Comparison of ENCODE assay signal across 8 cellular contexts in the genomic region with DNA sequence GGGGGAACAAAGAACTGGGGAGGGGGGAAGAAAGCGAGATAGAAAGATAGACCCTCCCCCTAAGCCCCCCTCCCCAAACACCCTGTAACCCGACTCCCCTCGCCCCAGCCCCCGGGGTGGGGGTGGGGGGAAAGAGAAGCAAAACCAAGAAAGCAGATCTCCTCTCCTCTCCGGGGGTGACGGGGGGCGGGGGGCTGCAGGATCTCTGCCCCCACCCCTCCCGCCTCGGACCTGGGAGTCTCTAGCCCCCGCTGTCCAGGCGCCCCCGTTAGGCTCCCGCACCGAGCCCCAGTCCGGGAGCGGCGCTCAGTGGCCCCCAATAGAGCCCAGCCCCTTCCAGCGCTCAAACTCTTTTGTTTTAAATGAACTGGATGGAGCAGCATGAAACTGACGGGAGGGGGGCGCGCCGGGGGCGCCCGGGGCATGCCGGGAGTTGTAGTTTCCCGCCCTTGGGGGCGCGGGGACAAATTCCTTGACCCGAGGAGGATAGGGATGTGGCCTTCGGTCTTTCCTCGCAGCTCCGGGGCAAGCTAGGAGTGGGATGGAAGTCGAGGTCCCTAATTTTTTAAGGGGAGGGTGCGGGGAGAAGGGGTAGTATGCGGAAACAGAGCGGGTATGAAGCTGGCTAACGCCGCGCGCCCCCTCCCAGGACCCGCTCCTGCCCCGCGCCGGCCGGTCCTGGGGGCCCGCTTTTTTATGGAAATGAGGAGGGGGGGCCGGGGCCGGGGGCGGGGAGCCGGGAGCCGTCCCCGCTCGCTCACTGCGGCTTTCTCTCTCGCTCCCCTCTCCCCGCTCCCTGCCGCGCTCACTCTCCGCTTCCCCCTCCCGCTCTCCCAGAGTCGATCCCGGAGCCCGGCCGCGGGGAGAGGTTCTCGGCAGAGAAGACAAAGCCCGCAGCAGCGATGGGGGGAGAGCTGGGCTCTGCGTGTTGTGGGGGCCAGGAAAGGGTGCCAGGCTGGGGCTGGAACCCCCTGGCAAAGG. TPM values are rescaled to one million over a fixed set of nuclear protein-coding genes. Genes with fewer than 3 reads are reported as not detected.
A peak's percentile ranks its signal among the peaks of the same experiment; 100 is the strongest.
DNase-seq lines count a peak whose midpoint lies in the region; ATAC-seq and TF ChIP-seq lines count a peak whose summit lies in the region.

A gene with protein sequence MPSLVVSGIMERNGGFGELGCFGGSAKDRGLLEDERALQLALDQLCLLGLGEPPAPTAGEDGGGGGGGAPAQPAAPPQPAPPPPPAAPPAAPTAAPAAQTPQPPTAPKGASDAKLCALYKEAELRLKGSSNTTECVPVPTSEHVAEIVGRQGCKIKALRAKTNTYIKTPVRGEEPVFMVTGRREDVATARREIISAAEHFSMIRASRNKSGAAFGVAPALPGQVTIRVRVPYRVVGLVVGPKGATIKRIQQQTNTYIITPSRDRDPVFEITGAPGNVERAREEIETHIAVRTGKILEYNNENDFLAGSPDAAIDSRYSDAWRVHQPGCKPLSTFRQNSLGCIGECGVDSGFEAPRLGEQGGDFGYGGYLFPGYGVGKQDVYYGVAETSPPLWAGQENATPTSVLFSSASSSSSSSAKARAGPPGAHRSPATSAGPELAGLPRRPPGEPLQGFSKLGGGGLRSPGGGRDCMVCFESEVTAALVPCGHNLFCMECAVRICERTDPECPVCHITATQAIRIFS (minus strand): TSS at position 355 of the 981 bp plus-strand sequence. CDS start 467 bp downstream, outside the sequence.

- intact Hi-C loops in activated naive CD4-positive, alpha-beta T cell treated with anti-CD3 and anti-CD28 coated beads for 36 hours (cut with micrococcal nuclease): loop anchor here (1.0 kb wide), 1 partner anchor 28 kb away; a partner anchor contains a TSS

- DNase-seq in MG63 (peak; percentile 83), SJCRH30 (peak; percentile 89 to 90), globus pallidus (ENCODE audit: low spot score) (peak; percentile 64), neural progenitor cell (ENCODE audit: low spot score) (peak; percentile 98), upper lobe of left lung (peak; percentile 50 to 95)
- peak; percentile 61 for DNase-seq in activated naive CD4-positive, alpha-beta T cell treated with anti-CD3 and anti-CD28 coated beads for 36 hours

- no peak for TF ChIP-seq EP300 in upper lobe of left lung (IDR thresholded peaks at IDR 0.05)

- H3F3A ChIP-seq in neural progenitor cell (ENCODE audit: low read depth): peaks cover 91% of the 10 kb centered on the region

- no peaks in the 10 kb centered on the region for H3K9me3 Mint-ChIP-seq in activated naive CD4-positive, alpha-beta T cell treated with anti-CD3 and anti-CD28 coated beads for 36 hours
- no peaks in the 10 kb centered on the region for H3K9me3 Mint-ChIP-seq in neural progenitor cell

- no peak within 1 kb of the TSS for H3K27ac Mint-ChIP-seq in activated naive CD4-positive, alpha-beta T cell treated with anti-CD3 and anti-CD28 coated beads for 36 hours
- peak within 1 kb of the TSS; percentile 99 for H3K27ac Mint-ChIP-seq in neural progenitor cell

- peaks cover 5% of the 10 kb centered on the region for H3K4me1 Mint-ChIP-seq in activated naive CD4-positive, alpha-beta T cell treated with anti-CD3 and anti-CD28 coated beads for 36 hours (ENCODE audit: low read depth)
- H3K4me1 Mint-ChIP-seq in neural progenitor cell: peaks cover 69% of the 10 kb centered on the region

- peak; percentile 74 to 95 for ATAC-seq in upper lobe of left lung (ENCODE audit: low FRiP score in 2 of 2)
- no peak for ATAC-seq in HG03095 (IDR thresholded peaks at IDR 0.05; ENCODE audit: unreplicated experiment)

- WGBS in upper lobe of left lung, 2 donors: 2% methylated on average over 24 to 51 of the region's 69 CpGs

- peaks cover 93% of the 10 kb centered on the region for H3K79me2 ChIP-seq in neural progenitor cell (ENCODE audit: low read depth)

- peaks cover 8% of the 10 kb centered on the region; the same call in 1 of the 2 replicates for H3K4me1 ChIP-seq in SJCRH30
- peaks cover 59% of the 10 kb centered on the region for H3K4me1 ChIP-seq in neural progenitor cell
- H3K4me1 ChIP-seq in upper lobe of left lung: peaks cover 17 to 27% (median 22%) of the 10 kb centered on the region in 4 donors

- H3K9ac ChIP-seq in neural progenitor cell: peak within 1 kb of the TSS; percentile 94

- peaks cover 25% of the 10 kb centered on the region for H3K27me3 Mint-ChIP-seq in activated naive CD4-positive, alpha-beta T cell treated with anti-CD3 and anti-CD28 coated beads for 36 hours (ENCODE audit: low read depth)
- peaks cover 11% of the 10 kb centered on the region for H3K27me3 Mint-ChIP-seq in neural progenitor cell (ENCODE audit: insufficient read depth, low read depth)

- CTCF ChIA-PET in activated naive CD4-positive, alpha-beta T cell treated with anti-CD3 and anti-CD28 coated beads for 36 hours (lab: Charles Lee): interaction anchor here (1.0 to 3.5 kb wide), 5 partner anchors 9 to 223 kb away, joined by 3 to 28 read pairs (median 6); no protein-coding TSS in a partner anchor

- H3K27ac ChIP-seq in SJCRH30 (peak within 1 kb of the TSS; percentile 59), neural progenitor cell (peak within 1 kb of the TSS; percentile 99), upper lobe of left lung (peak within 1 kb of the TSS; percentile 6 to 80 (median 44))

- H3K36me3 ChIP-seq in MG63 (no peaks in the 10 kb centered on the region), SJCRH30 (peaks cover under 1% of the 10 kb centered on the region; the same call in 1 of the 2 replicates), neural progenitor cell (no peaks in the 10 kb centered on the region), upper lobe of left lung (no peaks in the 10 kb centered on the region)

- peak within 1 kb of the TSS; percentile 99 for H3K4me2 ChIP-seq in neural progenitor cell

- no peaks in the 10 kb centered on the region for H3K27me3 ChIP-seq in MG63
- no peaks in the 10 kb centered on the region for H3K27me3 ChIP-seq in SJCRH30
- no peaks in the 10 kb centered on the region for H3K27me3 ChIP-seq in neural progenitor cell
- peaks cover 0 to 4% (median 0%) of the 10 kb centered on the region in 4 donors for H3K27me3 ChIP-seq in upper lobe of left lung

- H4K20me1 ChIP-seq in neural progenitor cell (ENCODE audit: low read depth): peaks cover 81% of the 10 kb centered on the region

- no peaks in the 10 kb centered on the region for H3K9me3 ChIP-seq in MG63
- no peaks in the 10 kb centered on the region for H3K9me3 ChIP-seq in SJCRH30 (replicated peaks)
- H3K9me3 ChIP-seq in neural progenitor cell (ENCODE audit: low read depth): no peaks in the 10 kb centered on the region
- no peaks in the 10 kb centered on the region for H3K9me3 ChIP-seq in upper lobe of left lung

- no peak for TF ChIP-seq CTCF in neural progenitor cell (IDR thresholded peaks at IDR 0.05)
- TF ChIP-seq CTCF in upper lobe of left lung (IDR thresholded peaks at IDR 0.05): no peak

- H3K36me3 Mint-ChIP-seq in activated naive CD4-positive, alpha-beta T cell treated with anti-CD3 and anti-CD28 coated beads for 36 hours (ENCODE audit: low read depth): no peaks in the 10 kb centered on the region
- peaks cover 22% of the 10 kb centered on the region for H3K36me3 Mint-ChIP-seq in neural progenitor cell

- H2AFZ ChIP-seq in neural progenitor cell (replicated peaks): no peak within 1 kb of the TSS

- H3K4me3 ChIP-seq in GM08714 (ENCODE audit: low read length) (peak within 1 kb of the TSS; percentile 72), MG63 (peak within 1 kb of the TSS; percentile 68), SJCRH30 (peak within 1 kb of the TSS; percentile 99), neural progenitor cell (peak within 1 kb of the TSS; percentile 99), upper lobe of left lung (peak within 1 kb of the TSS; percentile 78 to 89 (median 84))

- TF ChIP-seq POLR2A in upper lobe of left lung (IDR thresholded peaks at IDR 0.05): no peak

- H3K4me3 Mint-ChIP-seq in activated naive CD4-positive, alpha-beta T cell treated with anti-CD3 and anti-CD28 coated beads for 36 hours: peak within 1 kb of the TSS; percentile 75
- peak within 1 kb of the TSS; percentile 100 for H3K4me3 Mint-ChIP-seq in neural progenitor cell

RNA-seq across cellular contexts. Expression of the gene that starts here (rescaled TPM):
- 2.3 and 2.7 TPM in 2 replicates for total RNA-seq in MG63 (2014; rRNA removed; shearing (Covaris generic); ENCODE audit: low replicate concordance)
- 21.8 and 22.3 TPM in 2 replicates for total RNA-seq in SJCRH30 (2014; rRNA removed; shearing (Covaris generic))
- total RNA-seq in activated naive CD4-positive, alpha-beta T cell treated with anti-CD3 and anti-CD28 coated beads for 36 hours: under 1 TPM; 0.22 to 0.36 TPM
- total RNA-seq in neural progenitor cell (ENCODE audit: low replicate concordance) (32.2 and 62.6 TPM in 2 replicates), upper lobe of left lung (1 to 10 TPM in 2 of 6 donors, under 1 TPM in 3, not detected in 1; 0.26 to 2.0 (median 1.00) TPM)

Comparison
In these comparisons a context has a peak if more than half of its experiments do, and no peak if none do; other contexts are left out.
1. Peak in DNase-seq in activated naive CD4-positive, alpha-beta T cell treated with anti-CD3 and anti-CD28 coated beads for 36 hours; RNA of the gene not detected or under 1 TPM.
2. H3K27ac ChIP-seq: peak in every context shown above with its lines; median percentile 99 in neural progenitor cell; 59 in SJCRH30; 44 in upper lobe of left lung.